ENCODE assay signal across 21 cellular contexts in genomic region chr14:69321601-69322330, GRCh38.
DNase-seq lines count a peak whose midpoint lies in the region; ATAC-seq, FAIRE-seq and TF ChIP-seq lines count a peak whose summit lies in the region.
"Had no signal": no experiment of that assay in that cellular context is flagged by ENCODE, and none has a peak within 500 bp of the region (broad histone marks: within the 10 kb centered on the region; RNA-seq: fewer than 3 reads in every experiment).

No MANE protein-coding gene starts in this region.

- no peaks in the 10 kb centered on the region for H3K79me2 ChIP-seq in mesendoderm (ENCODE audit: control insufficient read depth, insufficient read depth, low read length)

- H3K27ac ChIP-seq in mesendoderm (ENCODE audit: low read depth, low read length) (no peak overlapping the region), upper lobe of right lung (no peak overlapping the region), SJCRH30 (no peak overlapping the region)
- H3K27ac ChIP-seq: 22Rv1, epithelial cell of prostate, KMS-11 had no signal

- peak; percentile 38 for DNase-seq in activated CD8-positive, alpha-beta memory T cell treated with anti-CD3 and anti-CD28 coated beads for 24 hours
- DNase-seq in activated CD8-positive, alpha-beta memory T cell treated with anti-CD3 and anti-CD28 coated beads, Interleukin-2, amount 50 U/mL, for 4 hours: no peak
- peak; percentile 37 for DNase-seq in ecto neural progenitor cell (ENCODE audit: low spot score)
- no peak for DNase-seq in mesendoderm
- peak; percentile 51 for DNase-seq in upper lobe of right lung
- DNase-seq in medulla oblongata (ENCODE audit: extremely low spot score): no peak
- DNase-seq in H54 (ENCODE audit: insufficient read length, low spot score): no peak
- no peak for DNase-seq in SJCRH30
- DNase-seq: activated CD4-positive, alpha-beta T cell treated with anti-CD3 and anti-CD28 coated beads, Interleukin-2, amount 10 ng/mL, durations not matched to agents 7 days and 5 days; activated T-cell treated with anti-CD3 and anti-CD28 coated beads, Interleukin-2, amount 50 U/mL, for 4 hours; cortex of kidney; EL; left colon; NCI-H1048; NCI-H524 treated with DMSO at 0.1 percent for 48 hours; occipital lobe; Right ventricle myocardium superior had no signal

- no peak overlapping the region for H3K4ac ChIP-seq in mesendoderm (ENCODE audit: low read depth, low read length)

- no peaks in the 10 kb centered on the region for H3K36me3 ChIP-seq in mesendoderm (ENCODE audit: control insufficient read depth, insufficient read depth, low read length)
- no peaks in the 10 kb centered on the region for H3K36me3 ChIP-seq in upper lobe of right lung
- no peaks in the 10 kb centered on the region for H3K36me3 ChIP-seq in SJCRH30

- H3K4me2 ChIP-seq in mesendoderm (ENCODE audit: low read length): no peak overlapping the region
- H3K4me2 ChIP-seq: KMS-11 had no signal

- FAIRE-seq in H54 (lab: Jason Lieb, UNC): no peak

- no peaks in the 10 kb centered on the region for H3K79me1 ChIP-seq in mesendoderm (ENCODE audit: low read length)

- no peak overlapping the region for H2BK5ac ChIP-seq in mesendoderm (ENCODE audit: low read length)

- no peaks in the 10 kb centered on the region for H3K27me3 ChIP-seq in mesendoderm (ENCODE audit: insufficient read depth, low read length, poor library complexity)
- no peaks in the 10 kb centered on the region for H3K27me3 ChIP-seq in upper lobe of right lung
- no peaks in the 10 kb centered on the region for H3K27me3 ChIP-seq in SJCRH30

- H3K9me3 ChIP-seq in upper lobe of right lung: no peaks in the 10 kb centered on the region
- no peaks in the 10 kb centered on the region for H3K9me3 ChIP-seq in SJCRH30 (replicated peaks)

- TF ChIP-seq CTCF in upper lobe of right lung (IDR thresholded peaks at IDR 0.05): no peak

- peak overlapping the region; percentile 42 for H3K56ac ChIP-seq in mesendoderm (ENCODE audit: low read length)

- H3K4me3 ChIP-seq in mesendoderm (ENCODE audit: low read length) (no peak overlapping the region), upper lobe of right lung (no peak overlapping the region), SJCRH30 (no peak overlapping the region)

- H4K5ac ChIP-seq in mesendoderm (ENCODE audit: low read length): no peak overlapping the region

- WGBS in mesendoderm (ENCODE audit: extremely low coverage, insufficient coverage, low lambda C conversion rate): no CpG with 5 or more reads among the region's 11 CpGs

- H2AK5ac ChIP-seq in mesendoderm (ENCODE audit: low read length): no peak overlapping the region

- intact Hi-C loops in upper lobe of right lung (cut with DNase I): no loop called here

- no peak overlapping the region for H2BK15ac ChIP-seq in mesendoderm (replicated peaks; ENCODE audit: low read depth)

- no peak overlapping the region for H3K23ac ChIP-seq in mesendoderm (ENCODE audit: low read length)

- ATAC-seq in upper lobe of right lung: no peak
- ATAC-seq: left colon; stimulated activated memory B cell treated with anti-CD40 and anti-IgM and Interleukin-4, amounts not matched to agents 10 μg/mL and 1 μg/mL and 100 μg/mL, for 72 hours had no signal

- no peak overlapping the region for H3K9ac ChIP-seq in mesendoderm (ENCODE audit: low read length)
- H3K9ac ChIP-seq: KMS-11 had no signal

- no peak overlapping the region for H3K18ac ChIP-seq in mesendoderm (ENCODE audit: low read length)

- H2BK120ac ChIP-seq in mesendoderm (ENCODE audit: low read depth, low read length): no peak overlapping the region

- H3K4me1 ChIP-seq in mesendoderm (ENCODE audit: control insufficient read depth, low read depth, low read length): no peaks in the 10 kb centered on the region
- peaks cover 6% of the 10 kb centered on the region for H3K4me1 ChIP-seq in upper lobe of right lung
- H3K4me1 ChIP-seq in SJCRH30: peaks cover 7% of the 10 kb centered on the region; the same call in 1 of the 2 replicates

- no peak overlapping the region for H4K8ac ChIP-seq in mesendoderm (ENCODE audit: low read depth, low read length)

- TF ChIP-seq POLR2A in H54 (IDR thresholded peaks at IDR 0.05; ENCODE audit: low read depth, low read length): no peak

Comparison
In these comparisons a context has a peak if more than half of its experiments do, and no peak if none do; other contexts are left out.
1. DNase-seq: peak in activated CD8-positive, alpha-beta memory T cell treated with anti-CD3 and anti-CD28 coated beads for 24 hours (single experiment), ecto neural progenitor cell (single experiment) and upper lobe of right lung (single experiment); none in activated CD8-positive, alpha-beta memory T cell treated with anti-CD3 and anti-CD28 coated beads, Interleukin-2, amount 50 U/mL, for 4 hours (single experiment), mesendoderm (single experiment), medulla oblongata (single experiment), H54 (single experiment) and SJCRH30 (0 of 2).